8 cellular contexts compared by ENCODE assay signal in the genomic region with DNA sequence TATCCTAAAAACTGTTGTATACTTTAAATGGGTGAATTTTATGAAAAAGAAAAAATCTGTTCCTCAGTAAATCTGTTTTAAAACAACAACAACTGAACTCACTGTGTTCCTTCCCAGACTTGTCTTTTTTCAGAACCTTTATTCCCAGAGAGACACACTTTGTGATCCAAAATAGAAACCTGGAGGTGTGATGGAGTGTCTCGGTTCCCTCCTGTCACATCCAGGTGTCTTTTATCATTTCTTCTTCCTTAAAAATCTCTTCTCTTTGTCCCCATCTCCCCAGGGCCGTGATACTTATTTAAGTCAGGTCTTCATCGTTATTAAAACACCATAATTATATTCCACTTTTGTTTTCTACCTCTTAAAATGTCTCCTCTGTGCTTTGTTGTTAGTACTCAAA.
"Had no signal": no experiment of that assay in that cellular context is flagged by ENCODE, and none has a peak within 500 bp of the region (broad histone marks: within the 10 kb centered on the region; RNA-seq: fewer than 3 reads in every experiment).

No MANE protein-coding gene starts in this region.

- H3K4me3 ChIP-seq: GM23248, HAP-1 had no signal

- H3K9ac ChIP-seq: GM23248 had no signal

- H2AFZ ChIP-seq: GM23248 had no signal

- ATAC-seq: HCT116, HepG2 had no signal

- H3K4me1 ChIP-seq: HAP-1 had no signal

- DNase-seq: GM23248, GOT3, H7, HFFc6 had no signal

- H3K27ac ChIP-seq: GM23248, HL-60 had no signal

- H3K36me3 ChIP-seq: HAP-1 had no signal
